ENCODE assay signal across 12 cellular contexts in the genomic region with DNA sequence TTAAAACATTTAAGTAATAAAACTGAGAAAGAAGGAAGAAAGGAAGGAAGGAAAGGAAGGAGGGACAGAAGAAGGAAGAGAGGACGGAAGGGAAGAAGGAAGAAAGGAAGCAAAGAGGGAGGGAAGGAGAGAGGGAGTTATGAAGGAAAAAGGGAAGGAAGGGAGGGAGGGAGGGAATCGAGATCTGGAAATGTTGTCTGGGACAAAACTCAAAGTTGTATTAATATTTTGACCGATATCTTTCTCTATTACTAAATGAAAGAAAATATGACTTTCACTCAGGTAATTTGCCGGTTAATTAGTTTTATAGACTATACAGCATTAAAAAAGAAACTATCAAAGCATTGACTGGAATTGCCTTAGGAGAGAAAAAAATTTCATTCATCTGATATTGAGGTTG. TPM values are rescaled to one million over a fixed set of nuclear protein-coding genes. Genes with fewer than 3 reads are reported as not detected.
"Had no signal": no experiment of that assay in that cellular context is flagged by ENCODE, and none has a peak within 500 bp of the region (broad histone marks: within the 10 kb centered on the region; RNA-seq: fewer than 3 reads in every experiment).

No MANE protein-coding gene starts in this region.

- H2AFZ ChIP-seq: GM23248, GM23338 had no signal

- H3K36me3 ChIP-seq: HAP-1 had no signal

- H3K9me3 Mint-ChIP-seq: HFFc6 had no signal

- DNase-seq: GM23248, GOT3, H7, H9, HCEC 1CT, HFFc6 had no signal

- H3K9me3 ChIP-seq: HAP-1 had no signal

- H3K27ac ChIP-seq: GM23248 had no signal

- H3K9ac ChIP-seq: GM23248 had no signal

- FAIRE-seq: H1, H54 had no signal

- H3K27ac Mint-ChIP-seq: GM23338, H9, HFFc6 had no signal

- H3K4me3 ChIP-seq: GM23248, GM23338, HAP-1 had no signal

- H3K4me2 ChIP-seq: GM23338 had no signal

- H3K4me1 ChIP-seq: HAP-1 had no signal

- ATAC-seq: GM23338, HCT116 had no signal

- H3K4me3 Mint-ChIP-seq: GM23338, H9, HFFc6 had no signal

RNA-seq across cellular contexts. Expression of a gene that starts 44.4 kb away (rescaled TPM):
- total RNA-seq: GM23248, GM23338, H1, H4, H7, H9, HFFc6 had no signal
- polyA plus RNA-seq: GM23248, GM23338, H1 had no signal
